20 cellular contexts compared by ENCODE assay signal in genomic region chr6:22399693-22400092, GRCh38.
DNase-seq lines count a peak whose midpoint lies in the region; ATAC-seq and TF ChIP-seq lines count a peak whose summit lies in the region.
"Had no signal": no experiment of that assay in that cellular context is flagged by ENCODE, and none has a peak within 500 bp of the region (broad histone marks: within the 10 kb centered on the region; RNA-seq: fewer than 3 reads in every experiment).

No MANE protein-coding gene starts in this region.

- no peak overlapping the region for H3K4me3 ChIP-seq in mucosa of descending colon
- H3K4me3 ChIP-seq: ovary had no signal

- no peak for TF ChIP-seq CTCF in mucosa of descending colon (IDR thresholded peaks at IDR 0.05)

- ATAC-seq in mucosa of descending colon = peak; percentile 37
- ATAC-seq: activated CD8-positive, alpha-beta memory T cell treated with anti-CD3 and anti-CD28 coated beads, Interleukin-2, amount 10 ng/mL, durations not matched to agents 7 days and 5 days; left colon had no signal

- DNase-seq in EH (ENCODE audit: low read depth) (peak; percentile 75), RPMI7951 (ENCODE audit: low read depth) (peak; percentile 7), epithelial cell of prostate (ENCODE audit: low read depth, low spot score) (peak; percentile 22), mucosa of descending colon (no peak), activated T-cell treated with anti-CD3 and anti-CD28 coated beads for 4 hours (no peak), head of caudate nucleus (no peak), NCI-H1930 (lab: John Stamatoyannopoulos, UW) (no peak)
- no peak for DNase-seq in activated CD4-positive, alpha-beta T cell treated with anti-CD3 and anti-CD28 coated beads, Interleukin-2, amount 50 U/mL, for 4 hours
- DNase-seq: activated CD8-positive, alpha-beta memory T cell treated with anti-CD3 and anti-CD28 coated beads, Interleukin-2, amount 10 ng/mL, durations not matched to agents 7 days and 5 days; activated gamma-delta T cell treated with Interleukin-2 at 50 U/mL for 16 hours; anterior cingulate cortex; Calu3; cortex of kidney; H7; left colon; NCI-H1048; NCI-H748 treated with DMSO at 0.1 percent for 48 hours; ovary; Right ventricle myocardium superior; stimulated activated CD4-positive, alpha-beta T cell treated with anti-CD3 and anti-CD28 coated beads, Interleukin-4, amount 100 ng/mL, for 4 hours had no signal

- H3K4me1 ChIP-seq in mucosa of descending colon (ENCODE audit: low read depth) = no peaks in the 10 kb centered on the region

- intact Hi-C loops in mucosa of descending colon (cut with DNase I, micrococcal nuclease) = no loop called here
- intact Hi-C loops in head of caudate nucleus (cut with DNase I) = no loop called here

- no peaks in the 10 kb centered on the region for H3K36me3 ChIP-seq in mucosa of descending colon (ENCODE audit: low read depth)
- H3K36me3 ChIP-seq: ovary had no signal

- no peak overlapping the region for H3K27ac ChIP-seq in epithelial cell of prostate
- H3K27ac ChIP-seq: ovary had no signal

- no peaks in the 10 kb centered on the region for H3K9me3 ChIP-seq in mucosa of descending colon
- H3K9me3 ChIP-seq: ovary had no signal

Comparison
In these comparisons a context has a peak if more than half of its experiments do, and no peak if none do; other contexts are left out.
1. DNase-seq: peak in EH (single experiment), RPMI7951 (single experiment) and epithelial cell of prostate (single experiment); none in mucosa of descending colon (0 of 3), activated T-cell treated with anti-CD3 and anti-CD28 coated beads for 4 hours (single experiment), head of caudate nucleus (0 of 42), NCI-H1930 (0 of 2) and activated CD4-positive, alpha-beta T cell treated with anti-CD3 and anti-CD28 coated beads, Interleukin-2, amount 50 U/mL, for 4 hours (0 of 2).